In the genomic region with DNA sequence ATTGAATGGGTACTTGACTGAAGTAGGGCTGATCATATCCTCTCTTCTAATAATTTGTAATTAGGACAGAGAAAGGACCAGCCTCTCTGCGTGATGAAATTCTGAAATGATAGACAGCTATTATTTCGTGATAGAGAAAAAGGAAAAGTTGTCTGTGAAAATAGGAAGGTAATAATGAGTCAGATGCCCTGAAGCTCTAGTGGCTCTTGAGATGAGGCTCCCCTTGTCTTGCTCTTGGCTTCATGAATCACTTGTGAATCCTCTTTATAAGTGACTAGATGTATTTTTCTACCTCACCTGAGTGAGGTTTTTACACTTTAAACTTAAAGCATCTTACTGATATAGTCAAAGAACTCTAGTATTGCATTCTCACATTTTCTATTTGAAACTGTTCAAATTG, we compare ENCODE assay signal across 17 cellular contexts.
"Had no signal": no experiment of that assay in that cellular context is flagged by ENCODE, and none has a peak within 500 bp of the region (broad histone marks: within the 10 kb centered on the region; RNA-seq: fewer than 3 reads in every experiment).

No MANE protein-coding gene starts in this region.

- H3K27ac ChIP-seq: neutrophil, right atrium auricular region, skin epidermis, tibial nerve had no signal

- ATAC-seq: left colon; mucosa of descending colon; naive thymus-derived CD8-positive, alpha-beta T cell had no signal

- H3K9me3 ChIP-seq: mucosa of descending colon, neutrophil, right atrium auricular region, tibial nerve had no signal

- H3K4me3 ChIP-seq: lung, mucosa of descending colon, right atrium auricular region, skin epidermis, tibial nerve had no signal

- H3K36me3 ChIP-seq: neutrophil, right atrium auricular region, tibial nerve had no signal

- H3K4me1 ChIP-seq: right atrium auricular region, tibial nerve had no signal

- H3K27me3 ChIP-seq: neutrophil, right atrium auricular region, tibial nerve had no signal

- DNase-seq: activated CD4-positive, alpha-beta T cell treated with anti-CD3 and anti-CD28 coated beads for 1 hour; activated CD4-positive, alpha-beta T cell treated with anti-CD3 and anti-CD28 coated beads, Interleukin-2, amount 50 U/mL, for 48 hours; activated gamma-delta T cell treated with Interleukin-2 at 50 U/mL for 16 hours; activated T-cell treated with anti-CD3 and anti-CD28 coated beads, Interleukin-2, amount 50 U/mL, for 48 hours; aorta; foreskin melanocyte; head of caudate nucleus; left colon; mucosa of descending colon; naive thymus-derived CD8-positive, alpha-beta T cell; posterior cingulate gyrus; T-helper 9 cell had no signal
